29 cellular contexts compared by ENCODE assay signal in genomic region chr5:2111569-2112105, GRCh38.
"Had no signal": no experiment of that assay in that cellular context is flagged by ENCODE, and none has a peak within 500 bp of the region (broad histone marks: within the 10 kb centered on the region; RNA-seq: fewer than 3 reads in every experiment).

No MANE protein-coding gene starts in this region.

- H3K4me1 ChIP-seq: heart left ventricle, parathyroid adenoma, spleen, suprapubic skin, tibial nerve had no signal

- H3K27ac ChIP-seq: heart left ventricle, parathyroid adenoma, spleen, suprapubic skin, tibial nerve had no signal

- H3K27me3 Mint-ChIP-seq: activated CD4-positive, alpha-beta memory T cell treated with anti-CD3 and anti-CD28 coated beads, Interleukin-2, amount 10 ng/mL, durations not matched to agents 7 days and 5 days; activated CD4-positive, alpha-beta T cell treated with anti-CD3 and anti-CD28 coated beads, Interleukin-2, amount 10 ng/mL, durations not matched to agents 7 days and 5 days; dendritic cell treated with granulocyte-macrophage colony-stimulating factor and Interleukin-4, amounts not matched to agents 40 ng/mL and 50 ng/mL, for 4 days had no signal

- H3K9me3 ChIP-seq: suprapubic skin had no signal

- H3K36me3 ChIP-seq: heart left ventricle, spleen, suprapubic skin, tibial nerve had no signal

- DNase-seq: activated CD4-positive, alpha-beta memory T cell treated with anti-CD3 and anti-CD28 coated beads, Interleukin-2, amount 10 ng/mL, durations not matched to agents 7 days and 5 days; activated CD4-positive, alpha-beta T cell treated with anti-CD3 and anti-CD28 coated beads for 1 hour; activated CD4-positive, alpha-beta T cell treated with anti-CD3 and anti-CD28 coated beads, Interleukin-2, amount 10 ng/mL, durations not matched to agents 7 days and 5 days; activated naive CD8-positive, alpha-beta T cell treated with anti-CD3 and anti-CD28 coated beads, Interleukin-2, amount 50 U/mL, for 24 hours; activated T-cell treated with anti-CD3 and anti-CD28 coated beads, Interleukin-2, amount 50 U/mL, for 48 hours; central memory CD4-positive, alpha-beta T cell; effector memory CD4-positive, alpha-beta T cell; erythroblast; foreskin fibroblast; heart left ventricle; hypothalamus; immature natural killer cell; kidney; left colon; naive thymus-derived CD4-positive, alpha-beta T cell; occipital lobe; spleen; stimulated activated naive CD4-positive, alpha-beta T cell; T-helper 17 cell; T1000 had no signal

- H3K4me1 Mint-ChIP-seq: activated CD4-positive, alpha-beta memory T cell treated with anti-CD3 and anti-CD28 coated beads, Interleukin-2, amount 10 ng/mL, durations not matched to agents 7 days and 5 days; activated CD4-positive, alpha-beta T cell treated with anti-CD3 and anti-CD28 coated beads, Interleukin-2, amount 10 ng/mL, durations not matched to agents 7 days and 5 days; activated naive CD4-positive, alpha-beta T cell treated with anti-CD3 and anti-CD28 coated beads, Interleukin-2, amount 50 U/mL, for 24 hours; activated naive CD8-positive, alpha-beta T cell treated with anti-CD3 and anti-CD28 coated beads, Interleukin-2, amount 50 U/mL, for 24 hours; immature natural killer cell; mesothelial cell of epicardium; naive thymus-derived CD4-positive, alpha-beta T cell; neural crest cell; T-helper 17 cell; WTC11 had no signal

- H3K9me3 Mint-ChIP-seq: activated CD4-positive, alpha-beta memory T cell treated with anti-CD3 and anti-CD28 coated beads, Interleukin-2, amount 10 ng/mL, durations not matched to agents 7 days and 5 days; activated CD4-positive, alpha-beta T cell treated with anti-CD3 and anti-CD28 coated beads, Interleukin-2, amount 10 ng/mL, durations not matched to agents 7 days and 5 days; activated T-helper 2 cell treated with anti-CD3 and anti-CD28 coated beads, Interferon-gamma antibody, Interleukin-2, Interleukin-4, amounts not matched to agents 10 μg/mL and 5 μg/mL and 100 μg/mL, durations not matched to agents 14 hours and 24 hours and 36 hours; dendritic cell treated with granulocyte-macrophage colony-stimulating factor and Interleukin-4, amounts not matched to agents 40 ng/mL and 50 ng/mL, for 4 days; immature natural killer cell had no signal

- H3K27me3 ChIP-seq: spleen, suprapubic skin, tibial nerve had no signal

- H3K36me3 Mint-ChIP-seq: activated naive CD4-positive, alpha-beta T cell treated with anti-CD3 and anti-CD28 coated beads, Interleukin-2, amount 50 U/mL, for 24 hours; immature natural killer cell; mesothelial cell of epicardium; naive thymus-derived CD4-positive, alpha-beta T cell; WTC11 had no signal

- H3K27ac Mint-ChIP-seq: activated CD4-positive, alpha-beta memory T cell treated with anti-CD3 and anti-CD28 coated beads, Interleukin-2, amount 10 ng/mL, durations not matched to agents 7 days and 5 days; activated CD4-positive, alpha-beta T cell treated with anti-CD3 and anti-CD28 coated beads, Interleukin-2, amount 10 ng/mL, durations not matched to agents 7 days and 5 days; activated naive CD4-positive, alpha-beta T cell treated with anti-CD3 and anti-CD28 coated beads, Interleukin-2, amount 50 U/mL, for 24 hours; activated naive CD8-positive, alpha-beta T cell treated with anti-CD3 and anti-CD28 coated beads, Interleukin-2, amount 50 U/mL, for 24 hours; activated T-helper 2 cell treated with anti-CD3 and anti-CD28 coated beads, Interferon-gamma antibody, Interleukin-2, Interleukin-4, amounts not matched to agents 10 μg/mL and 5 μg/mL and 100 μg/mL, durations not matched to agents 14 hours and 24 hours and 36 hours; dendritic cell treated with granulocyte-macrophage colony-stimulating factor and Interleukin-4, amounts not matched to agents 40 ng/mL and 50 ng/mL, for 4 days; immature natural killer cell; mesothelial cell of epicardium; naive thymus-derived CD4-positive, alpha-beta T cell; T-helper 17 cell; WTC11 had no signal

- H3K4me3 Mint-ChIP-seq: activated CD4-positive, alpha-beta memory T cell treated with anti-CD3 and anti-CD28 coated beads, Interleukin-2, amount 10 ng/mL, durations not matched to agents 7 days and 5 days; activated CD4-positive, alpha-beta T cell treated with anti-CD3 and anti-CD28 coated beads, Interleukin-2, amount 10 ng/mL, durations not matched to agents 7 days and 5 days; activated naive CD4-positive, alpha-beta T cell treated with anti-CD3 and anti-CD28 coated beads, Interleukin-2, amount 50 U/mL, for 24 hours; activated naive CD8-positive, alpha-beta T cell treated with anti-CD3 and anti-CD28 coated beads, Interleukin-2, amount 50 U/mL, for 24 hours; dendritic cell treated with granulocyte-macrophage colony-stimulating factor and Interleukin-4, amounts not matched to agents 40 ng/mL and 50 ng/mL, for 4 days; immature natural killer cell; mesothelial cell of epicardium; naive thymus-derived CD4-positive, alpha-beta T cell; neural crest cell; T-helper 17 cell; WTC11 had no signal

- ATAC-seq: left colon; naive thymus-derived CD4-positive, alpha-beta T cell; T-helper 17 cell; WTC11 had no signal

- H3K4me3 ChIP-seq: heart left ventricle, spleen, suprapubic skin, tibial nerve had no signal
